In the genomic region with DNA sequence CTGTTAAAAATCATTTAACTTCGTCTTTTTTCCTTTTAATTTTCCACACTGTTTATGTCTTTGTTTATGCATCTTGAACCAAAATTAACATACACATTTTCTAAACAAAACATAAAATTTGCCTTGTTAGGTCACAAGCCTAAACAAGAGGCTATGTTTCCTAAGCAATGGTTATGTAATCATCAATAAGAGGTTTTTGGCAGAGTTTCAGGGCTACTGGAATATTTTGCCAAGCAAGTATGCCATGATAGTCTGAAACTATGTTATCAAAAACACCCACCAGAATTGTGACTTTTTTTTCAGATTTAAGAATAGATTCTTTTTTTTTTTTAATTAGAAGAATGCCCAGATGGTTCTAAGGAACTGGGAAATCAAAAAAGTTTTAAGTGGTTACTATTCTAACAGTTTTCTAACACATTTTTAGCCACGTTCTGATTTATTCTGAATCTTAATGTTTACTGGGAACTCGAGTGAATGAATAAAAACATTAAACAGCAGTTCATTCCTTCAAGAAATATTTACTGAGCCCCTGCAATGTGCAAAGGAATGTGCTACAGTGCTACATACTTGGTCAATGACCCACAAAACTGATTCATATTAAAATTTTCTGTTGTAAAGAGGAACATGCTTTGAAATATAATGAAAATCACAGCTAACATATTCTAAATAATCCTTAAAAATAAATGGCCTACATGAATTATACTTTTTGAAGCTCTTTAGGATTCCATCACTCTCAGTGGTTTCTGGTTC, we compare ENCODE assay signal across 16 cellular contexts.
DNase-seq lines count a peak whose midpoint lies in the region; TF ChIP-seq lines count a peak whose summit lies in the region.
"Had no signal": no experiment of that assay in that cellular context is flagged by ENCODE, and none has a peak within 500 bp of the region (broad histone marks: within the 10 kb centered on the region; RNA-seq: fewer than 3 reads in every experiment).

No MANE protein-coding gene starts in this region.

- H3K4me3 ChIP-seq in cardiac fibroblast (replicated peaks in 1 of 2; ENCODE audit: low read depth in 2 of 2, low read length in 2 of 2), result no peak overlapping the region
- H3K4me3 ChIP-seq in sigmoid colon, result no peak overlapping the region
- no peak overlapping the region for H3K4me3 ChIP-seq in suprapubic skin

- peak; percentile 24 for DNase-seq in DMS 273 (lab: John Stamatoyannopoulos, UW; ENCODE audit: unreplicated experiment)
- DNase-seq in DMS 273 treated with DMSO at 0.1 percent for 48 hours (lab: John Stamatoyannopoulos, UW), result no peak
- DNase-seq in cardiac fibroblast (ENCODE audit: low read depth in 2 of 2), result peak; percentile 8 to 22
- peak; percentile 10 for DNase-seq in kidney glomerular epithelial cell (lab: John Stamatoyannopoulos, UW)
- DNase-seq in superior temporal gyrus (ENCODE audit: extremely low spot score), result peak; percentile 92
- DNase-seq in sigmoid colon, result no peak
- DNase-seq in activated T-cell treated with anti-CD3 and anti-CD28 coated beads for 4 hours, result no peak
- DNase-seq in suprapubic skin (ENCODE audit: low spot score in 2 of 2), result no peak
- DNase-seq: activated T-cell treated with anti-CD3 and anti-CD28 coated beads, Interleukin-2, amount 50 U/mL, for 72 hours; effector memory CD4-positive, alpha-beta T cell; GF-D8; Karpas-422; NCI-H1092 treated with DMSO at 0.1 percent for 48 hours; NCI-H82; stimulated activated CD4-positive, alpha-beta T cell treated with anti-CD3 and anti-CD28 coated beads, Interleukin-4, amount 100 ng/mL, for 1 hour had no signal

- TF ChIP-seq CTCF in cardiac fibroblast (IDR thresholded peaks at IDR 0.05; ENCODE audit: low read depth, low read length) (no peak), sigmoid colon (IDR thresholded peaks at IDR 0.05) (no peak), suprapubic skin (IDR thresholded peaks at IDR 0.05) (no peak)

- WGBS in sigmoid colon, 2 donors, result 74 to 79% methylated on average over 3 of the region's 3 CpGs
- whole genome bisulfite sequencing in suprapubic skin, result 61% methylated on average over 3 of the region's 3 CpGs

- no peak for TF ChIP-seq POLR2A in sigmoid colon (IDR thresholded peaks at IDR 0.05)
- TF ChIP-seq POLR2A in suprapubic skin (IDR thresholded peaks at IDR 0.05), result no peak

- intact Hi-C loops in sigmoid colon (cut with DNase I), result no loop called here

- H3K27ac ChIP-seq in sigmoid colon (no peak overlapping the region), suprapubic skin (no peak overlapping the region)
- H3K27ac ChIP-seq: 22Rv1 had no signal

- H3K27me3 ChIP-seq in sigmoid colon, result no peaks in the 10 kb centered on the region
- no peaks in the 10 kb centered on the region for H3K27me3 ChIP-seq in suprapubic skin

- no peak for TF ChIP-seq EP300 in sigmoid colon (IDR thresholded peaks at IDR 0.05)
- no peak for TF ChIP-seq EP300 in suprapubic skin (IDR thresholded peaks at IDR 0.05)

- H3K4me1 ChIP-seq in sigmoid colon (no peaks in the 10 kb centered on the region), suprapubic skin (no peaks in the 10 kb centered on the region)

- H3K36me3 ChIP-seq in sigmoid colon (no peaks in the 10 kb centered on the region), suprapubic skin (peaks cover 22% of the 10 kb centered on the region)

- H3K9me3 ChIP-seq in sigmoid colon (no peaks in the 10 kb centered on the region), suprapubic skin (no peaks in the 10 kb centered on the region)

Comparison
In these comparisons a context has a peak if more than half of its experiments do, and no peak if none do; other contexts are left out.
1. DNase-seq: peak in DMS 273 (single experiment), cardiac fibroblast (2 of 2), kidney glomerular epithelial cell (single experiment) and superior temporal gyrus (single experiment); none in DMS 273 treated with DMSO at 0.1 percent for 48 hours (single experiment), sigmoid colon (single experiment), activated T-cell treated with anti-CD3 and anti-CD28 coated beads for 4 hours (single experiment) and suprapubic skin (0 of 2).